26 cellular contexts compared by ENCODE assay signal in genomic region chr16:1647904-1648303, GRCh38. TPM values are rescaled to one million over a fixed set of nuclear protein-coding genes. Genes with fewer than 3 reads are reported as not detected.
A peak's percentile ranks its signal among the peaks of the same experiment; 100 is the strongest.
DNase-seq lines count a peak whose midpoint lies in the region; ATAC-seq and TF ChIP-seq lines count a peak whose summit lies in the region.
"Had no signal": no experiment of that assay in that cellular context is flagged by ENCODE, and none has a peak within 500 bp of the region (broad histone marks: within the 10 kb centered on the region; RNA-seq: fewer than 3 reads in every experiment).

No MANE protein-coding gene starts in this region.

- H3K36me3 Mint-ChIP-seq in activated T-cell treated with anti-CD3 and anti-CD28 coated beads, Interleukin-2, amount 50 U/mL, for 72 hours (ENCODE audit: insufficient read depth in 2 of 2), result peaks cover 4 to 25% of the 10 kb centered on the region in 2 donors
- H3K36me3 Mint-ChIP-seq in activated naive CD8-positive, alpha-beta T cell treated with anti-CD3 and anti-CD28 coated beads, Interleukin-2, amount 10 ng/mL, durations not matched to agents 7 days and 5 days, result peaks cover 16% of the 10 kb centered on the region

- no peaks in the 10 kb centered on the region for H3K27me3 Mint-ChIP-seq in activated T-cell treated with anti-CD3 and anti-CD28 coated beads, Interleukin-2, amount 50 U/mL, for 72 hours (ENCODE audit: low read depth)
- H3K27me3 Mint-ChIP-seq in activated naive CD8-positive, alpha-beta T cell treated with anti-CD3 and anti-CD28 coated beads, Interleukin-2, amount 10 ng/mL, durations not matched to agents 7 days and 5 days, result no peaks in the 10 kb centered on the region

- peaks cover 22% of the 10 kb centered on the region for H3K4me1 Mint-ChIP-seq in activated T-cell treated with anti-CD3 and anti-CD28 coated beads, Interleukin-2, amount 50 U/mL, for 72 hours (ENCODE audit: low read depth)
- peaks cover 19% of the 10 kb centered on the region for H3K4me1 Mint-ChIP-seq in activated naive CD8-positive, alpha-beta T cell treated with anti-CD3 and anti-CD28 coated beads, Interleukin-2, amount 10 ng/mL, durations not matched to agents 7 days and 5 days

- no peak overlapping the region for H3K4me3 Mint-ChIP-seq in activated T-cell treated with anti-CD3 and anti-CD28 coated beads, Interleukin-2, amount 50 U/mL, for 72 hours
- H3K4me3 Mint-ChIP-seq in activated naive CD8-positive, alpha-beta T cell treated with anti-CD3 and anti-CD28 coated beads, Interleukin-2, amount 10 ng/mL, durations not matched to agents 7 days and 5 days, result no peak overlapping the region
- H3K4me3 Mint-ChIP-seq: activated naive CD4-positive, alpha-beta T cell treated with anti-CD3 and anti-CD28 coated beads for 36 hours had no signal

- no peak for ATAC-seq in activated T-cell treated with anti-CD3 and anti-CD28 coated beads, Interleukin-2, amount 50 U/mL, for 72 hours (replicated peaks in 1 of 2)
- no peak for ATAC-seq in activated naive CD8-positive, alpha-beta T cell treated with anti-CD3 and anti-CD28 coated beads, Interleukin-2, amount 10 ng/mL, durations not matched to agents 7 days and 5 days (ENCODE audit: low read depth)
- ATAC-seq in GM21737 (IDR thresholded peaks at IDR 0.05; ENCODE audit: unreplicated experiment) (no peak), GM18867 (IDR thresholded peaks at IDR 0.05; ENCODE audit: unreplicated experiment) (no peak)
- ATAC-seq: lower lobe of right lung had no signal

- H3K9me3 Mint-ChIP-seq in activated T-cell treated with anti-CD3 and anti-CD28 coated beads, Interleukin-2, amount 50 U/mL, for 72 hours, result no peaks in the 10 kb centered on the region
- no peaks in the 10 kb centered on the region for H3K9me3 Mint-ChIP-seq in activated naive CD8-positive, alpha-beta T cell treated with anti-CD3 and anti-CD28 coated beads, Interleukin-2, amount 10 ng/mL, durations not matched to agents 7 days and 5 days
- H3K9me3 Mint-ChIP-seq: activated naive CD4-positive, alpha-beta T cell treated with anti-CD3 and anti-CD28 coated beads for 36 hours had no signal

- peak overlapping the region in 1 of 59 donors; percentile 16 for H3K27ac ChIP-seq in dorsolateral prefrontal cortex
- H3K27ac ChIP-seq: ascending aorta, KMS-11, lower lobe of right lung, PC-9, sigmoid colon, transverse colon had no signal

- POLR2A ChIA-PET in activated naive CD8-positive, alpha-beta T cell treated with anti-CD3 and anti-CD28 coated beads, Interleukin-2, amount 10 ng/mL, durations not matched to agents 7 days and 5 days (lab: Charles Lee), result no interaction called here

- no peak for DNase-seq in activated T-cell treated with anti-CD3 and anti-CD28 coated beads, Interleukin-2, amount 50 U/mL, for 72 hours
- DNase-seq in activated T-cell treated with anti-CD3 and anti-CD28 coated beads, Interleukin-2, amount 50 U/mL, for 48 hours, result no peak
- DNase-seq in NOMO-1 treated with dmso at 0.1 percent for 144 hours (lab: John Stamatoyannopoulos, UW; ENCODE audit: unreplicated experiment) (peak; percentile 32), dorsolateral prefrontal cortex (no peak)
- DNase-seq in activated naive CD8-positive, alpha-beta T cell treated with anti-CD3 and anti-CD28 coated beads, Interleukin-2, amount 10 ng/mL, durations not matched to agents 7 days and 5 days, result no peak
- no peak for DNase-seq in effector CD8-positive, alpha-beta T cell (lab: John Stamatoyannopoulos, UW)
- DNase-seq: 8988T; activated CD8-positive, alpha-beta memory T cell treated with anti-CD3 and anti-CD28 coated beads for 24 hours; activated naive CD4-positive, alpha-beta T cell treated with anti-CD3 and anti-CD28 coated beads for 36 hours; activated T-cell treated with anti-CD3 and anti-CD28 coated beads, Interleukin-2, amount 50 U/mL, for 1 hour; dermis blood vessel endothelial cell; glutamatergic neuron; H7; lower lobe of right lung; NCI-H1092 treated with DMSO at 0.1 percent for 48 hours; NCI-H187 treated with DMSO at 0.1 percent for 48 hours; NCI-H345; NCI-H748 treated with DMSO at 0.1 percent for 48 hours; PC-9; SHP77 treated with DMSO at 0.1 percent for 48 hours; sigmoid colon; transverse colon had no signal

- no peak for TF ChIP-seq CTCF in dorsolateral prefrontal cortex (IDR thresholded peaks at IDR 0.05 in 54 of 56, conservative IDR thresholded peaks at IDR 0.05 in 2 of 56; ENCODE audit: low read depth in 1 of 56, partially characterized antibody in 56 of 56)

- H3K4me3 ChIP-seq in dorsolateral prefrontal cortex, result no peak overlapping the region
- H3K4me3 ChIP-seq: ascending aorta, lower lobe of right lung, PC-9, sigmoid colon, transverse colon had no signal

- H3K27ac Mint-ChIP-seq in activated T-cell treated with anti-CD3 and anti-CD28 coated beads, Interleukin-2, amount 50 U/mL, for 72 hours, result peak overlapping the region; percentile 55
- peak overlapping the region; percentile 53 for H3K27ac Mint-ChIP-seq in activated naive CD8-positive, alpha-beta T cell treated with anti-CD3 and anti-CD28 coated beads, Interleukin-2, amount 10 ng/mL, durations not matched to agents 7 days and 5 days
- H3K27ac Mint-ChIP-seq: activated naive CD4-positive, alpha-beta T cell treated with anti-CD3 and anti-CD28 coated beads for 36 hours had no signal

- intact Hi-C loops in dorsolateral prefrontal cortex (cut with DNase I), result no loop called here

- no peaks in the 10 kb centered on the region for H3K27me3 ChIP-seq in dorsolateral prefrontal cortex
- H3K27me3 ChIP-seq: ascending aorta, sigmoid colon, transverse colon had no signal

RNA-seq across cellular contexts. Expression of gene JPT2, which starts 30.2 kb away (rescaled TPM):
- 10 to 100 TPM; 54.1 to 62.7 TPM for total RNA-seq in activated T-cell treated with anti-CD3 and anti-CD28 coated beads, Interleukin-2, amount 50 U/mL, for 72 hours
- total RNA-seq in activated naive CD8-positive, alpha-beta T cell treated with anti-CD3 and anti-CD28 coated beads, Interleukin-2, amount 10 ng/mL, durations not matched to agents 7 days and 5 days, result 10 to 100 TPM; 44.7 to 45.1 TPM
- total RNA-seq in dorsolateral prefrontal cortex, result 10 to 100 TPM in 114 of 120 experiments, 1 to 10 TPM in 6; 7.1 to 57.9 (median 18.9) TPM

RNA-seq across cellular contexts. Expression of gene CRAMP1, which starts 35.7 kb away (rescaled TPM):
- total RNA-seq in activated T-cell treated with anti-CD3 and anti-CD28 coated beads, Interleukin-2, amount 50 U/mL, for 72 hours, result 10 to 100 TPM; 28.3 to 30.1 TPM
- 10 to 100 TPM; 25.2 to 27.8 TPM for total RNA-seq in activated naive CD8-positive, alpha-beta T cell treated with anti-CD3 and anti-CD28 coated beads, Interleukin-2, amount 10 ng/mL, durations not matched to agents 7 days and 5 days
- 10 to 100 TPM; 19.9 to 44.9 (median 27.3) TPM for total RNA-seq in dorsolateral prefrontal cortex

RNA-seq across cellular contexts. Expression of gene IFT140, which starts 36.0 kb away (rescaled TPM):
- 10 to 100 TPM; 13.7 to 16.1 TPM for total RNA-seq in activated T-cell treated with anti-CD3 and anti-CD28 coated beads, Interleukin-2, amount 50 U/mL, for 72 hours
- 10 to 100 TPM; 11.7 to 12.8 TPM for total RNA-seq in activated naive CD8-positive, alpha-beta T cell treated with anti-CD3 and anti-CD28 coated beads, Interleukin-2, amount 10 ng/mL, durations not matched to agents 7 days and 5 days
- 10 to 100 TPM; 17.4 to 54.2 (median 33.3) TPM for total RNA-seq in dorsolateral prefrontal cortex

RNA-seq across cellular contexts. Expression of gene MAPK8IP3, which starts 58.1 kb away (rescaled TPM):
- total RNA-seq in activated T-cell treated with anti-CD3 and anti-CD28 coated beads, Interleukin-2, amount 50 U/mL, for 72 hours, result 100 to 1,000 TPM in 1 of 2 donors, 10 to 100 TPM in 1; 92.7 to 118 TPM
- total RNA-seq in activated naive CD8-positive, alpha-beta T cell treated with anti-CD3 and anti-CD28 coated beads, Interleukin-2, amount 10 ng/mL, durations not matched to agents 7 days and 5 days, result 100 to 1,000 TPM; 146 to 157 TPM
- total RNA-seq in dorsolateral prefrontal cortex, result 100 to 1,000 TPM; 246 to 429 (median 311) TPM
